ENCODE assay signal across 17 cellular contexts in genomic region chr9:129815278-129815677, GRCh38.
"Had no signal": no experiment of that assay in that cellular context is flagged by ENCODE, and none has a peak within 500 bp of the region (broad histone marks: within the 10 kb centered on the region; RNA-seq: fewer than 3 reads in every experiment).

No MANE protein-coding gene starts in this region.

- H3K27me3 Mint-ChIP-seq: effector memory CD8-positive, alpha-beta T cell; naive thymus-derived CD4-positive, alpha-beta T cell; stimulated activated memory B cell treated with anti-CD40 and anti-IgM and Interleukin-4, amounts not matched to agents 10 μg/mL and 1 μg/mL and 100 μg/mL, for 72 hours had no signal

- H3K27me3 ChIP-seq: ascending aorta, sigmoid colon, tibial nerve, uterus had no signal

- H3K27ac Mint-ChIP-seq: stimulated activated memory B cell treated with anti-CD40 and anti-IgM and Interleukin-4, amounts not matched to agents 10 μg/mL and 1 μg/mL and 100 μg/mL, for 72 hours had no signal

- H3K4me3 Mint-ChIP-seq: effector memory CD8-positive, alpha-beta T cell; naive thymus-derived CD4-positive, alpha-beta T cell; stimulated activated memory B cell treated with anti-CD40 and anti-IgM and Interleukin-4, amounts not matched to agents 10 μg/mL and 1 μg/mL and 100 μg/mL, for 72 hours had no signal

- ATAC-seq: effector memory CD8-positive, alpha-beta T cell; naive thymus-derived CD4-positive, alpha-beta T cell; stimulated activated memory B cell treated with anti-CD40 and anti-IgM and Interleukin-4, amounts not matched to agents 10 μg/mL and 1 μg/mL and 100 μg/mL, for 72 hours had no signal

- H3K4me3 ChIP-seq: ascending aorta, sigmoid colon, tibial nerve, uterus had no signal

- H3K36me3 ChIP-seq: uterus had no signal

- H3K4me1 ChIP-seq: ascending aorta, sigmoid colon, tibial nerve, uterus had no signal

- DNase-seq: activated CD4-positive, alpha-beta T cell treated with anti-CD3 and anti-CD28 coated beads, Interleukin-2, amount 50 U/mL, for 1 hour; activated CD4-positive, CD25-positive, alpha-beta regulatory T cell treated with anti-CD3 and anti-CD28 coated beads, Interleukin-2, amount 50 U/mL, for 72 hours; activated naive CD4-positive, alpha-beta T cell treated with Interleukin-2 at 50 U/mL for 16 hours; dermis blood vessel endothelial cell; effector memory CD8-positive, alpha-beta T cell; mesendoderm; naive thymus-derived CD4-positive, alpha-beta T cell; sigmoid colon; stimulated activated CD4-positive, alpha-beta T cell treated with anti-CD3 and anti-CD28 coated beads, Interleukin-4, amount 100 ng/mL, for 24 hours; substantia nigra; T-helper 1 cell; T-helper 9 cell; uterus had no signal

- H3K9me3 Mint-ChIP-seq: activated T-helper 2 cell treated with anti-CD3 and anti-CD28 coated beads, Interferon-gamma antibody, Interleukin-2, Interleukin-4, amounts not matched to agents 10 μg/mL and 5 μg/mL and 100 μg/mL, durations not matched to agents 14 hours and 24 hours and 36 hours; effector memory CD8-positive, alpha-beta T cell; stimulated activated memory B cell treated with anti-CD40 and anti-IgM and Interleukin-4, amounts not matched to agents 10 μg/mL and 1 μg/mL and 100 μg/mL, for 72 hours had no signal

- H3K27ac ChIP-seq: ascending aorta, sigmoid colon, tibial nerve, uterus had no signal

- H3K9me3 ChIP-seq: ascending aorta, sigmoid colon, tibial nerve, uterus had no signal
